ENCODE assay signal across 30 cellular contexts in the genomic region with DNA sequence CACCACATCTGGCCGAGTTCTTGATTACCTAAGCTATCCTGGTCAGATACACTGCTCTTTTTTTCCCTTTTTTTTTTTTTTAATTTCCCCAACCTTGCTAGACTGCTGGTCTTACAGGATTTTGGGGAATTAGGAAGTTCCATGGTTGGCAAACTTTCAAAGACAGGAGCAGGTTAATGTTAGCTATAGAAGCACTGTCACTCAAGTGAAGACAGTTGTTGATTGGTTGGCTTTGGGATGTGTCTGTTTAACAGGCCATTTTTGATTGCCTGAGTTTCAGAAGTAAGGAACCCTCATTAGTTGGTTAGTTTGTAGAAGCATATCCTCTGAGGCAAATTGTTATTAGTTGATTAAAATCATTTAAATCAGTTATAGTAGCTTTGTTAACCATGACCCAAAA. TPM values are rescaled to one million over a fixed set of nuclear protein-coding genes. Genes with fewer than 3 reads are reported as not detected.
DNase-seq lines count a peak whose midpoint lies in the region; ATAC-seq, FAIRE-seq and TF ChIP-seq lines count a peak whose summit lies in the region.
"Had no signal": no experiment of that assay in that cellular context is flagged by ENCODE, and none has a peak within 500 bp of the region (broad histone marks: within the 10 kb centered on the region; RNA-seq: fewer than 3 reads in every experiment).

No MANE protein-coding gene starts in this region.

- H3K4me2 ChIP-seq in GM12878 (ENCODE audit: control insufficient read depth, insufficient read depth) (no peak overlapping the region), OCI-LY7 (ENCODE audit: low read length) (no peak overlapping the region)

- no peak overlapping the region for H3K9ac ChIP-seq in GM12878 (ENCODE audit: control insufficient read depth, insufficient read depth, low read length)

- FAIRE-seq in GM12878 (lab: Jason Lieb, UNC), result no peak
- FAIRE-seq: endometrium, G401.6, GM19239, H54 had no signal

- BruUV-seq in GM12878 (replicated peaks; lab: Mats Ljungman, UMichigan) (no TSS peak), OCI-LY7 (replicated peaks; lab: Mats Ljungman, UMichigan) (no TSS peak)

- intact Hi-C loops in activated CD4-positive, alpha-beta T cell treated with anti-CD3 and anti-CD28 coated beads, Interleukin-2, amount 10 ng/mL, durations not matched to agents 24 days and 14 days (cut with micrococcal nuclease), result loop anchor here (10.0 kb wide), 1 partner anchor 153 kb away; no protein-coding TSS in a partner anchor
- intact Hi-C loops in GM12878 (cut with micrococcal nuclease; ENCODE audit: unreplicated experiment), result no loop called here
- intact Hi-C loops in natural killer cell (cut with micrococcal nuclease), result loop anchor here (5.0 kb wide), 2 partner anchors 35 to 40 kb away; a partner anchor contains a TSS
- intact Hi-C loops in OCI-LY7 (cut with micrococcal nuclease; ENCODE audit: unreplicated experiment), result no loop called here

- H2AFZ ChIP-seq in GM12878 (ENCODE audit: control insufficient read depth, low read depth, low read length) (no peak overlapping the region), OCI-LY7 (ENCODE audit: low read length) (no peak overlapping the region)

- H3K27me3 ChIP-seq in HL-60 (ENCODE audit: insufficient read depth, poor library complexity, severe bottlenecking), result no peaks in the 10 kb centered on the region
- H3K27me3 ChIP-seq in GM12878 (replicated peaks in 1 of 2; ENCODE audit: control insufficient read depth in 2 of 2, insufficient read depth in 2 of 2, low read length in 1 of 2), result no peaks in the 10 kb centered on the region
- H3K27me3 ChIP-seq: ascending aorta, cardiac muscle cell, gastrocnemius medialis, Peyer's patch, uterus had no signal

- RAD21 ChIA-PET in GM12878 (lab: Charles Lee; ENCODE audit: unreplicated experiment), result no interaction called here

- TF ChIP-seq EP300 in GM12878 (IDR thresholded peaks at IDR 0.05; ENCODE audit: borderline replicate concordance in 1 of 2, control insufficient read depth in 1 of 2, low read depth in 2 of 2, low read length in 2 of 2), result no peak

- no peaks in the 10 kb centered on the region for H3K9me2 ChIP-seq in OCI-LY7 (ENCODE audit: insufficient read depth, low read length)

- peaks cover 27% of the 10 kb centered on the region for H3K4me1 Mint-ChIP-seq in activated CD4-positive, alpha-beta T cell treated with anti-CD3 and anti-CD28 coated beads, Interleukin-2, amount 10 ng/mL, durations not matched to agents 24 days and 14 days
- peaks cover 69 to 71% of the 10 kb centered on the region in 2 donors for H3K4me1 Mint-ChIP-seq in natural killer cell

- no peak for TF ChIP-seq RAD21 in GM12878 (IDR thresholded peaks at IDR 0.05; ENCODE audit: insufficient read depth, low read depth, low read length)

- no peak overlapping the region for H3K4me3 Mint-ChIP-seq in activated CD4-positive, alpha-beta T cell treated with anti-CD3 and anti-CD28 coated beads, Interleukin-2, amount 10 ng/mL, durations not matched to agents 24 days and 14 days
- peak overlapping the region; percentile 78 for H3K4me3 Mint-ChIP-seq in natural killer cell

- SMC1A ChIA-PET in GM12878 (lab: Charles Lee; ENCODE audit: uncharacterized antibody, unreplicated experiment), result no interaction called here

- no peaks in the 10 kb centered on the region for H3K9me3 ChIP-seq in GM12878 (replicated peaks; ENCODE audit: control insufficient read depth, insufficient read depth, low read length)
- no peaks in the 10 kb centered on the region for H3K9me3 ChIP-seq in OCI-LY7 (ENCODE audit: low read length)
- H3K9me3 ChIP-seq: ascending aorta, gastrocnemius medialis, Peyer's patch, prostate gland, uterus had no signal

- POLR2A ChIA-PET in GM12878 (lab: Charles Lee), result interaction anchor here (0.5 to 1.2 kb wide), 4 partner anchors 21 to 404 kb away, joined by 3 to 5 read pairs (median 4); no protein-coding TSS in a partner anchor
- POLR2A ChIA-PET in OCI-LY7 (lab: Charles Lee), result interaction anchor here (1.2 kb wide), 1 partner anchor 9 kb away, joined by 3 read pairs; no protein-coding TSS in a partner anchor

- in situ Hi-C loops in GM12878 (cut with MboI), result no loop called here
- in situ Hi-C loops in GM13976 (cut with MboI; ENCODE audit: low sequenced_read_pairs, unreplicated experiment), result no loop called here

- H3K27ac Mint-ChIP-seq in activated CD4-positive, alpha-beta T cell treated with anti-CD3 and anti-CD28 coated beads, Interleukin-2, amount 10 ng/mL, durations not matched to agents 24 days and 14 days, result peak overlapping the region; percentile 11
- H3K27ac Mint-ChIP-seq in natural killer cell, result peak overlapping the region; percentile 92 to 97

- H3K4me1 ChIP-seq in GM12878 (ENCODE audit: control insufficient read depth, insufficient read depth, low read length), result peaks cover 4% of the 10 kb centered on the region; the same call in 1 of the 2 replicates
- H3K4me1 ChIP-seq in OCI-LY7 (ENCODE audit: insufficient read depth, low read length, poor library complexity, severe bottlenecking), result no peaks in the 10 kb centered on the region
- H3K4me1 ChIP-seq: ascending aorta, Peyer's patch, prostate gland had no signal

- CTCF ChIA-PET in GM12878 (lab: Yijun Ruan, JAX), result no interaction called here
- CTCF ChIA-PET in OCI-LY7 (lab: Charles Lee; ENCODE audit: unreplicated experiment), result no interaction called here

- H4K20me1 ChIP-seq in GM12878 (ENCODE audit: control insufficient read depth, insufficient read depth), result peaks cover 3% of the 10 kb centered on the region; the same call in 1 of the 2 replicates
- H4K20me1 ChIP-seq in OCI-LY7 (ENCODE audit: insufficient read depth, low read length), result no peaks in the 10 kb centered on the region

- H3K4me3 ChIP-seq in HL-60 (replicated peaks; ENCODE audit: insufficient read depth, low read length) (no peak overlapping the region), GM12878 (no peak overlapping the region), OCI-LY7 (ENCODE audit: low read depth, low read length, poor library complexity, severe bottlenecking) (no peak overlapping the region)
- H3K4me3 ChIP-seq: ascending aorta, cardiac muscle cell, gastrocnemius medialis, Peyer's patch, prostate gland, uterus had no signal

- H3K27ac ChIP-seq in HL-60 (replicated peaks), result peak overlapping the region; percentile 16; the same call in 1 of the 2 replicates
- H3K27ac ChIP-seq in GM12878 (ENCODE audit: control insufficient read depth, insufficient read depth), result no peak overlapping the region
- no peak overlapping the region for H3K27ac ChIP-seq in OCI-LY7 (ENCODE audit: low read depth, low read length, poor library complexity, severe bottlenecking)
- H3K27ac ChIP-seq: ascending aorta, cardiac muscle cell, gastrocnemius medialis, Peyer's patch, prostate gland, uterus had no signal

- H3K36me3 Mint-ChIP-seq in activated CD4-positive, alpha-beta T cell treated with anti-CD3 and anti-CD28 coated beads, Interleukin-2, amount 10 ng/mL, durations not matched to agents 24 days and 14 days (ENCODE audit: low read depth), result peaks cover 37% of the 10 kb centered on the region
- no peaks in the 10 kb centered on the region for H3K36me3 Mint-ChIP-seq in natural killer cell

- peaks cover 59% of the 10 kb centered on the region for H3K79me2 ChIP-seq in GM12878 (ENCODE audit: control insufficient read depth, insufficient read depth, low read length)
- peaks cover 81% of the 10 kb centered on the region for H3K79me2 ChIP-seq in OCI-LY7 (ENCODE audit: insufficient read depth, low read depth, low read length)

- no peaks in the 10 kb centered on the region for H3K9me3 Mint-ChIP-seq in activated CD4-positive, alpha-beta T cell treated with anti-CD3 and anti-CD28 coated beads, Interleukin-2, amount 10 ng/mL, durations not matched to agents 24 days and 14 days
- H3K9me3 Mint-ChIP-seq in natural killer cell, result no peaks in the 10 kb centered on the region
- H3K9me3 Mint-ChIP-seq: activated naive CD4-positive, alpha-beta T cell treated with anti-CD3 and anti-CD28 coated beads, Interleukin-2, amount 50 U/mL, for 72 hours had no signal

- no peak for ATAC-seq in GM12878
- ATAC-seq in natural killer cell, result no peak
- ATAC-seq: gastrocnemius medialis, left colon had no signal

- DNase-seq in activated CD4-positive, alpha-beta T cell treated with anti-CD3 and anti-CD28 coated beads, Interleukin-2, amount 10 ng/mL, durations not matched to agents 24 days and 14 days, result no peak
- DNase-seq in activated CD4-positive, alpha-beta T cell treated with anti-CD3 and anti-CD28 coated beads, Interleukin-2, amount 50 U/mL, for 1 hour, result no peak
- DNase-seq in HL-60 (ENCODE audit: low read depth in 1 of 2, low spot score in 1 of 2), result no peak
- DNase-seq in GM12878 (ENCODE audit: low read depth, low spot score), result no peak
- DNase-seq in natural killer cell, result no peak
- DNase-seq in UCSD-AML1 (lab: John Stamatoyannopoulos, UW; ENCODE audit: unreplicated experiment), result no peak
- no peak for DNase-seq in OCI-LY7 (ENCODE audit: low spot score)
- no peak for DNase-seq in GM13976 (ENCODE audit: low spot score)
- DNase-seq: 8988T; activated T-cell treated with anti-CD3 and anti-CD28 coated beads, Interleukin-2, amount 50 U/mL, for 1 hour; gastrocnemius medialis; hippocampal formation; left colon; NCI-H1092 treated with DMSO at 0.1 percent for 48 hours; NCI-H1930; NCI-H526; Peyer's patch; SHP77 treated with DMSO at 0.1 percent for 48 hours; stimulated activated CD4-positive, alpha-beta T cell treated with anti-CD3 and anti-CD28 coated beads, Interleukin-4, amount 100 ng/mL, for 4 hours; stimulated activated naive CD4-positive, alpha-beta T cell; SW 1271; uterus had no signal

- no peaks in the 10 kb centered on the region for H3K27me3 Mint-ChIP-seq in activated CD4-positive, alpha-beta T cell treated with anti-CD3 and anti-CD28 coated beads, Interleukin-2, amount 10 ng/mL, durations not matched to agents 24 days and 14 days
- no peaks in the 10 kb centered on the region for H3K27me3 Mint-ChIP-seq in natural killer cell (ENCODE audit: low read depth in 2 of 2)

- H3K36me3 ChIP-seq in GM12878 (ENCODE audit: control insufficient read depth in 2 of 2, insufficient read depth in 2 of 2, low read length in 1 of 2), result peaks cover 0 to 28% of the 10 kb centered on the region in 2 experiments; a peak in 3 of 4 replicates
- H3K36me3 ChIP-seq in OCI-LY7 (ENCODE audit: insufficient read depth, low read length), result peaks cover 85% of the 10 kb centered on the region
- H3K36me3 ChIP-seq: prostate gland, uterus had no signal

- no peak for TF ChIP-seq CTCF in HL-60 (IDR thresholded peaks at IDR 0.05; ENCODE audit: insufficient read depth, low read length)
- TF ChIP-seq CTCF in GM12878 (IDR thresholded peaks at IDR 0.05 in 2 of 3, conservative IDR thresholded peaks at IDR 0.05 in 1 of 3; ENCODE audit: control insufficient read depth in 2 of 3, extremely low read depth in 1 of 3, insufficient read depth in 1 of 3, low read depth in 3 of 3, low read length in 3 of 3), result no peak
- TF ChIP-seq CTCF in natural killer cell (IDR thresholded peaks at IDR 0.05), result no peak
- no peak for TF ChIP-seq CTCF in OCI-LY7 (conservative IDR thresholded peaks at IDR 0.05; ENCODE audit: low read length)
- TF ChIP-seq CTCF in GM13976 (IDR thresholded peaks at IDR 0.05; ENCODE audit: borderline replicate concordance, control extremely low read depth, extremely low read depth, insufficient read depth, missing control alignments), result no peak

- TF ChIP-seq POLR2A in GM12878 (IDR thresholded peaks at IDR 0.05; ENCODE audit: low read depth, low read length), result no peak

- 100% methylated on average over 1 of the region's 1 CpG for WGBS in GM12878 (ENCODE audit: insufficient coverage, insufficient replicate concordance, low lambda C conversion rate, missing lambda C conversion rate)

RNA-seq across cellular contexts. Expression of a gene that starts 36.8 kb away (rescaled TPM):
- 207 and 209 TPM in 2 replicates for total RNA-seq in activated CD4-positive, alpha-beta T cell treated with anti-CD3 and anti-CD28 coated beads, Interleukin-2, amount 10 ng/mL, durations not matched to agents 24 days and 14 days
- total RNA-seq in GM12878 (2013; cell fraction: nucleolus; rRNA removed), result 248 and 255 TPM in 2 replicates
- total RNA-seq in GM12878 (2014; rRNA removed), result 113 and 117 TPM in 2 replicates
- 121 and 125 TPM in 2 replicates for total RNA-seq in GM12878 (2014; rRNA removed; fragmentation: Illumina TruSeq; extraction: Trizol)
- 105 and 115 TPM in 2 replicates for total RNA-seq in GM12878 (2021)
- 52.6 TPM for polyA plus RNA-seq in GM12878 (2011; ENCODE audit: low read depth)
- polyA plus RNA-seq in GM12878 (2011; rRNA removed), result 203 and 292 TPM in 2 replicates
- polyA plus RNA-seq in GM12878 (2011; cell fraction: cytosol; rRNA removed), result 80.2 and 93.0 TPM in 2 replicates
- 61.6 and 84.0 TPM in 2 replicates for polyA plus RNA-seq in GM12878 (2011; cell fraction: nucleus; rRNA removed)
- polyA plus RNA-seq in GM12878 (2012), result 86.1 and 107 TPM in 2 replicates
- polyA plus RNA-seq in GM12878 (2014; fragmentation: Illumina TruSeq; extraction: Trizol), result 201 and 225 TPM in 2 replicates
- polyA plus RNA-seq in GM12878 (2014; fragmentation: Nextera tagmentation; extraction: Ambion mirVana), result 10 to 100 TPM; 88.9 to 95.0 TPM
- polyA plus RNA-seq in GM12878 (2014; rRNA removed), result 121 and 129 TPM in 2 replicates
- polyA plus RNA-seq in GM12878 (2016; fragmentation: Nextera tagmentation; extraction: Ambion mirVana), result 100 to 1,000 TPM; 208 to 219 TPM
- polyA minus RNA-seq in GM12878 (2011; rRNA and poly(A)+ RNA removed), result 53.3 and 76.7 TPM in 2 replicates
- polyA minus RNA-seq in GM12878 (2011; cell fraction: cytosol; rRNA and poly(A)+ RNA removed), result 30.6 and 58.6 TPM in 2 replicates
- polyA minus RNA-seq in GM12878 (2011; cell fraction: nucleus; rRNA and poly(A)+ RNA removed), result 33.7 and 63.2 TPM in 2 replicates
- 100 to 1,000 TPM; 517 to 664 (median 572) TPM for total RNA-seq in natural killer cell
- total RNA-seq in OCI-LY7 (2014; rRNA removed; shearing (Covaris generic)), result 100 and 101 TPM in 2 replicates
- total RNA-seq in OCI-LY7 (2022), result 164 and 166 TPM in 2 replicates

RNA-seq across cellular contexts. Expression of a gene that starts 39.3 kb away (rescaled TPM):
- 127 and 128 TPM in 2 replicates for total RNA-seq in activated CD4-positive, alpha-beta T cell treated with anti-CD3 and anti-CD28 coated beads, Interleukin-2, amount 10 ng/mL, durations not matched to agents 24 days and 14 days
- total RNA-seq in GM12878 (2013; cell fraction: nucleolus; rRNA removed), result 244 and 271 TPM in 2 replicates
- 73.5 and 92.4 TPM in 2 replicates for total RNA-seq in GM12878 (2014; rRNA removed)
- total RNA-seq in GM12878 (2014; rRNA removed; fragmentation: Illumina TruSeq; extraction: Trizol), result 99.5 and 101 TPM in 2 replicates
- total RNA-seq in GM12878 (2021), result 73.1 and 73.4 TPM in 2 replicates
- polyA plus RNA-seq in GM12878 (2011; ENCODE audit: low read depth), result 42.7 TPM
- polyA plus RNA-seq in GM12878 (2011; rRNA removed), result 109 and 186 TPM in 2 replicates
- polyA plus RNA-seq in GM12878 (2011; cell fraction: cytosol; rRNA removed), result 49.6 and 70.3 TPM in 2 replicates
- 79.8 and 123 TPM in 2 replicates for polyA plus RNA-seq in GM12878 (2011; cell fraction: nucleus; rRNA removed)
- 37.0 and 41.6 TPM in 2 replicates for polyA plus RNA-seq in GM12878 (2012)
- polyA plus RNA-seq in GM12878 (2014; fragmentation: Illumina TruSeq; extraction: Trizol), result 111 and 147 TPM in 2 replicates
- polyA plus RNA-seq in GM12878 (2014; fragmentation: Nextera tagmentation; extraction: Ambion mirVana), result 10 to 100 TPM; 79.4 to 85.2 TPM
- polyA plus RNA-seq in GM12878 (2014; rRNA removed), result 71.9 and 78.6 TPM in 2 replicates
- 100 to 1,000 TPM; 120 to 132 TPM for polyA plus RNA-seq in GM12878 (2016; fragmentation: Nextera tagmentation; extraction: Ambion mirVana)
- 57.7 and 77.1 TPM in 2 replicates for polyA minus RNA-seq in GM12878 (2011; rRNA and poly(A)+ RNA removed)
- 43.7 and 51.8 TPM in 2 replicates for polyA minus RNA-seq in GM12878 (2011; cell fraction: cytosol; rRNA and poly(A)+ RNA removed)
- polyA minus RNA-seq in GM12878 (2011; cell fraction: nucleus; rRNA and poly(A)+ RNA removed), result 28.8 and 52.0 TPM in 2 replicates
- total RNA-seq in natural killer cell, result 10 to 100 TPM; 54.9 to 69.2 (median 62.0) TPM
- 106 and 113 TPM in 2 replicates for total RNA-seq in OCI-LY7 (2014; rRNA removed; shearing (Covaris generic))
- total RNA-seq in OCI-LY7 (2022), result 122 and 126 TPM in 2 replicates

Comparison
In these comparisons a context has a peak if more than half of its experiments do, and no peak if none do; other contexts are left out.
1. intact Hi-C loops: an anchor here in activated CD4-positive, alpha-beta T cell treated with anti-CD3 and anti-CD28 coated beads, Interleukin-2, amount 10 ng/mL, durations not matched to agents 24 days and 14 days (10.0 kb wide) and natural killer cell (5.0 kb wide); none called in GM12878 and OCI-LY7.